8 cellular contexts compared by ENCODE assay signal in the genomic region with DNA sequence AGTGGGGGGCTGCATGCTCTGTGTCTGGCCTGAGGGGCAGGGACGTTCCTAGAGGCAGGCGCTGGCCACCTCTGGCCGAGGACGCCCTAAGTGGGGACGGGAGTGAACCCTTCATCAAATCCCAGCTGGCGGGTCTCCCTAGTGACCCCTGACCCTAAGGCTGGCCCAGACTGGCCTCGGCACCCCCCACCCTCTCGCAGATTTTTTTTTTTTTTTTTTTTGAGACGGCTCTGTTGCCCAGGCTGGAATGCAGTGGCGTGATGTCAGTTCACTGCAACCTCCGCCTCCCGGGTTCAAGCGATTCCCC. TPM values are rescaled to one million over a fixed set of nuclear protein-coding genes. Genes with fewer than 3 reads are reported as not detected.
A peak's percentile ranks its signal among the peaks of the same experiment; 100 is the strongest.
DNase-seq lines count a peak whose midpoint lies in the region; ATAC-seq, FAIRE-seq and TF ChIP-seq lines count a peak whose summit lies in the region.

No MANE protein-coding gene starts in this region.

- no peak for DNase-seq in activated naive CD4-positive, alpha-beta T cell treated with anti-CD3 and anti-CD28 coated beads, Interleukin-2, amount 10 ng/mL, durations not matched to agents 7 days and 5 days
- DNase-seq in activated naive CD4-positive, alpha-beta T cell (lab: John Stamatoyannopoulos, UW), result no peak
- no peak for DNase-seq in K562 (ENCODE audit: extremely low read depth in 1 of 4, low spot score in 3 of 4)
- no peak for DNase-seq in memory B cell (ENCODE audit: low spot score in 2 of 2)
- no peak for DNase-seq in tibial nerve (ENCODE audit: low spot score in 2 of 2)
- DNase-seq in EL, result no peak
- DNase-seq in NCI-H1048 (lab: John Stamatoyannopoulos, UW), result no peak
- DNase-seq in NCI-H2196 (lab: John Stamatoyannopoulos, UW; ENCODE audit: unreplicated experiment), result no peak

- H3K36me3 ChIP-seq in K562 (ENCODE audit: control insufficient read depth, insufficient read depth, low read length) (no peaks in the 10 kb centered on the region), tibial nerve (peaks cover 0 to 11% (median 0%) of the 10 kb centered on the region in 3 donors)

- H3K27me3 ChIP-seq in K562 (ENCODE audit: control insufficient read depth in 2 of 2, insufficient read depth in 2 of 2, low read length in 2 of 2), result no peaks in the 10 kb centered on the region
- no peaks in the 10 kb centered on the region for H3K27me3 ChIP-seq in tibial nerve

- CTCF ChIA-PET in activated naive CD4-positive, alpha-beta T cell treated with anti-CD3 and anti-CD28 coated beads, Interleukin-2, amount 10 ng/mL, durations not matched to agents 7 days and 5 days (lab: Charles Lee), result interaction anchor here (1.1 kb wide), 1 partner anchor 19 kb away, joined by 3 read pairs; no protein-coding TSS in a partner anchor
- CTCF ChIA-PET in K562 (lab: Yijun Ruan, JAX; ENCODE audit: low intra/inter-chr PET ratio), result no interaction called here

- H3K27ac Mint-ChIP-seq in activated naive CD4-positive, alpha-beta T cell treated with anti-CD3 and anti-CD28 coated beads, Interleukin-2, amount 10 ng/mL, durations not matched to agents 7 days and 5 days, result peak overlapping the region; percentile 90
- peak overlapping the region; percentile 87 for H3K27ac Mint-ChIP-seq in memory B cell

- no peaks in the 10 kb centered on the region for H3K27me3 Mint-ChIP-seq in activated naive CD4-positive, alpha-beta T cell treated with anti-CD3 and anti-CD28 coated beads, Interleukin-2, amount 10 ng/mL, durations not matched to agents 7 days and 5 days
- no peaks in the 10 kb centered on the region for H3K27me3 Mint-ChIP-seq in memory B cell

- peak overlapping the region; percentile 82 to 92 for H3K9ac ChIP-seq in K562 (ENCODE audit: insufficient read depth in 1 of 2, low read depth in 2 of 2, low read length in 2 of 2)

- H3K9me3 ChIP-seq in K562 (replicated peaks; ENCODE audit: control insufficient read depth, insufficient read depth, low read depth, low read length), result no peaks in the 10 kb centered on the region
- no peaks in the 10 kb centered on the region for H3K9me3 ChIP-seq in tibial nerve

- peak overlapping the region; percentile 86 for H3K4me2 ChIP-seq in K562 (ENCODE audit: insufficient read depth, low read length)

- 54% methylated on average over 10 of the region's 13 CpGs for WGBS in K562 (ENCODE audit: insufficient coverage, low coverage, missing lambda C conversion rate)
- 33 to 34% methylated on average over 13 of the region's 13 CpGs for WGBS in tibial nerve, 2 donors

- no peak for FAIRE-seq in K562 (lab: Jason Lieb, UNC)

- peaks cover 5% of the 10 kb centered on the region; the same call in 1 of the 3 replicates for H3K79me2 ChIP-seq in K562 (ENCODE audit: control insufficient read depth, insufficient read depth, low read length)

- no peaks in the 10 kb centered on the region for H3K9me3 Mint-ChIP-seq in activated naive CD4-positive, alpha-beta T cell treated with anti-CD3 and anti-CD28 coated beads, Interleukin-2, amount 10 ng/mL, durations not matched to agents 7 days and 5 days
- no peaks in the 10 kb centered on the region for H3K9me3 Mint-ChIP-seq in memory B cell

- BruUV-seq in K562 (replicated peaks; lab: Mats Ljungman, UMichigan), result no TSS peak

- ATAC-seq in K562, result no peak
- ATAC-seq in memory B cell (ENCODE audit: low read depth), result no peak

- H3K4me1 ChIP-seq in K562 (replicated peaks in 1 of 2; ENCODE audit: control insufficient read depth in 2 of 2, insufficient read depth in 2 of 2, low read length in 2 of 2), result peaks cover 21 to 82% of the 10 kb centered on the region in 2 experiments
- H3K4me1 ChIP-seq in tibial nerve, result peaks cover 0 to 75% (median 55%) of the 10 kb centered on the region in 4 donors

- TF ChIP-seq RAD21 in K562 (CRISPR knock-in tag; conservative IDR thresholded peaks at IDR 0.05 in 1 of 2, IDR thresholded peaks at IDR 0.05 in 1 of 2), result no peak

- POLR2A ChIA-PET in K562 (lab: Yijun Ruan, JAX), result interaction anchor here (1.1 kb wide), 2 partner anchors 16 to 130 kb away, joined by 3 to 4 read pairs; no protein-coding TSS in a partner anchor

- intact Hi-C loops in K562 (cut with micrococcal nuclease), result loop anchor here (5.0 kb wide), 1 partner anchor 154 kb away; a partner anchor contains a TSS

- no peaks in the 10 kb centered on the region for H3K9me1 ChIP-seq in K562 (ENCODE audit: control insufficient read depth, insufficient read depth, low read length)

- peak overlapping the region; percentile 90 for H2AFZ ChIP-seq in K562 (ENCODE audit: low read depth, low read length)

- TF ChIP-seq EP300 in K562 (IDR thresholded peaks at IDR 0.05; ENCODE audit: low read length) (no peak), tibial nerve (IDR thresholded peaks at IDR 0.05) (no peak)

- H3K36me3 Mint-ChIP-seq in activated naive CD4-positive, alpha-beta T cell treated with anti-CD3 and anti-CD28 coated beads, Interleukin-2, amount 10 ng/mL, durations not matched to agents 7 days and 5 days, result no peaks in the 10 kb centered on the region
- H3K36me3 Mint-ChIP-seq in memory B cell, result no peaks in the 10 kb centered on the region

- in situ Hi-C loops in K562 (cut with MboI), result no loop called here

- TF ChIP-seq POLR2A in K562 (conservative IDR thresholded peaks at IDR 0.05) (no peak), tibial nerve (IDR thresholded peaks at IDR 0.05) (no peak)

- H3K27ac ChIP-seq in K562 (ENCODE audit: extremely low read depth, low read depth, low read length) (peak overlapping the region; percentile 87), tibial nerve (peak overlapping the region; percentile 75 to 98 (median 94))

- TF ChIP-seq CTCF in K562 (IDR thresholded peaks at IDR 0.05 in 2 of 3, conservative IDR thresholded peaks at IDR 0.05 in 1 of 3; ENCODE audit: insufficient read depth in 2 of 3, low read depth in 1 of 3, low read length in 3 of 3) (no peak), tibial nerve (IDR thresholded peaks at IDR 0.05) (no peak)

- H3K4me3 ChIP-seq in K562, result peak overlapping the region; percentile 63
- peak overlapping the region; percentile 42 to 99 (median 68) for H3K4me3 ChIP-seq in tibial nerve

- H4K20me1 ChIP-seq in K562 (replicated peaks; ENCODE audit: control insufficient read depth, insufficient read depth, low read length), result no peaks in the 10 kb centered on the region

- H3K4me3 Mint-ChIP-seq in activated naive CD4-positive, alpha-beta T cell treated with anti-CD3 and anti-CD28 coated beads, Interleukin-2, amount 10 ng/mL, durations not matched to agents 7 days and 5 days, result peak overlapping the region; percentile 72
- H3K4me3 Mint-ChIP-seq in memory B cell, result peak overlapping the region; percentile 85

- H3K4me1 Mint-ChIP-seq in activated naive CD4-positive, alpha-beta T cell treated with anti-CD3 and anti-CD28 coated beads, Interleukin-2, amount 10 ng/mL, durations not matched to agents 7 days and 5 days, result peaks cover 5% of the 10 kb centered on the region
- peaks cover 3% of the 10 kb centered on the region for H3K4me1 Mint-ChIP-seq in memory B cell

RNA-seq across cellular contexts. Expression of a gene that starts 1.0 kb away (rescaled TPM):
- total RNA-seq in K562 (2011; cell fraction: chromatin; rRNA removed; ENCODE audit: low replicate concordance), result 28.6 and 67.2 TPM in 2 replicates
- 27.8 and 29.2 TPM in 2 replicates for total RNA-seq in K562 (2011; cell fraction: nucleolus; rRNA removed)
- 20.9 and 26.7 TPM in 2 replicates for total RNA-seq in K562 (2011; cell fraction: nucleoplasm; rRNA removed)
- 8.8 and 11.2 TPM in 2 replicates for total RNA-seq in K562 (2014; rRNA removed)
- 1.3 and 1.7 TPM in 2 replicates for total RNA-seq in K562 (2014; rRNA removed; fragmentation: Illumina TruSeq; extraction: Trizol)
- 5.9 and 6.1 TPM in 2 replicates for total RNA-seq in K562 (2015; rRNA removed; fragmentation: Illumina TruSeq; extraction: Trizol)
- 13.5 and 14.0 TPM in 2 replicates for total RNA-seq in K562 (2021)
- polyA plus RNA-seq in K562 (2011; rRNA removed), result 9.1 and 14.4 TPM in 2 replicates
- 10.3 and 17.4 TPM in 2 replicates for polyA plus RNA-seq in K562 (2011; cell fraction: cytosol; rRNA removed)
- 49.5 and 56.9 TPM in 2 replicates for polyA plus RNA-seq in K562 (2011; cell fraction: nucleus; rRNA removed)
- 9.3 and 17.8 TPM in 2 replicates for polyA plus RNA-seq in K562 (2012)
- polyA plus RNA-seq in K562 (2014; fragmentation: Illumina TruSeq; extraction: Trizol), result 4.4 and 7.0 TPM in 2 replicates
- under 1 TPM; 0.06 to 0.29 TPM for polyA plus RNA-seq in K562 (2014; fragmentation: Nextera tagmentation; extraction: Ambion mirVana)
- 8.9 and 10.2 TPM in 2 replicates for polyA plus RNA-seq in K562 (2014; rRNA removed)
- polyA minus RNA-seq in K562 (2011; rRNA and poly(A)+ RNA removed), result 3.4 and 3.6 TPM in 2 replicates
- 4.6 and 8.3 TPM in 2 replicates for polyA minus RNA-seq in K562 (2011; cell fraction: cytosol; rRNA and poly(A)+ RNA removed)
- 13.1 and 22.0 TPM in 2 replicates for polyA minus RNA-seq in K562 (2011; cell fraction: nucleus; rRNA and poly(A)+ RNA removed)
- 10 to 100 TPM; 62.4 to 77.1 (median 62.9) TPM for total RNA-seq in tibial nerve

RNA-seq across cellular contexts. Expression of a gene that starts 21.0 kb away (rescaled TPM):
- 10.9 and 54.8 TPM in 2 replicates for total RNA-seq in K562 (2011; cell fraction: chromatin; rRNA removed; ENCODE audit: low replicate concordance)
- total RNA-seq in K562 (2011; cell fraction: nucleolus; rRNA removed), result 8.7 and 12.0 TPM in 2 replicates
- total RNA-seq in K562 (2011; cell fraction: nucleoplasm; rRNA removed), result 17.7 and 23.4 TPM in 2 replicates
- total RNA-seq in K562 (2014; rRNA removed) (14.9 and 15.8 TPM in 2 replicates), K562 (2014; rRNA removed; fragmentation: Illumina TruSeq; extraction: Trizol) (25.7 and 29.2 TPM in 2 replicates), K562 (2015; rRNA removed; fragmentation: Illumina TruSeq; extraction: Trizol) (20.1 and 22.3 TPM in 2 replicates), K562 (2021) (19.8 and 20.0 TPM in 2 replicates), tibial nerve (10 to 100 TPM in 3 of 4 donors, 1 to 10 TPM in 1; 9.6 to 20.1 (median 17.5) TPM)
- polyA plus RNA-seq in K562 (2011; rRNA removed) (15.3 and 21.5 TPM in 2 replicates), K562 (2014; fragmentation: Illumina TruSeq; extraction: Trizol) (18.7 and 22.3 TPM in 2 replicates), K562 (2014; fragmentation: Nextera tagmentation; extraction: Ambion mirVana) (1 to 10 TPM; 8.9 to 9.6 TPM), K562 (2014; rRNA removed) (22.8 and 25.0 TPM in 2 replicates)
- polyA plus RNA-seq in K562 (2011; cell fraction: cytosol; rRNA removed), result 6.7 and 9.4 TPM in 2 replicates
- polyA plus RNA-seq in K562 (2011; cell fraction: nucleus; rRNA removed), result 15.3 and 17.4 TPM in 2 replicates
- 15.3 and 16.2 TPM in 2 replicates for polyA plus RNA-seq in K562 (2012)
- polyA minus RNA-seq in K562 (2011; rRNA and poly(A)+ RNA removed), result 12.1 and 15.7 TPM in 2 replicates
- 5.9 and 8.2 TPM in 2 replicates for polyA minus RNA-seq in K562 (2011; cell fraction: cytosol; rRNA and poly(A)+ RNA removed)
- polyA minus RNA-seq in K562 (2011; cell fraction: nucleus; rRNA and poly(A)+ RNA removed), result 8.5 and 14.3 TPM in 2 replicates

RNA-seq across cellular contexts. Expression of a gene that starts 21.0 kb away (rescaled TPM):
- 3.2 and 4.6 TPM in 2 replicates for total RNA-seq in K562 (2011; cell fraction: chromatin; rRNA removed; ENCODE audit: low replicate concordance)
- 0.33 and 0.39 TPM in 2 replicates for total RNA-seq in K562 (2011; cell fraction: nucleolus; rRNA removed)
- 0.37 and 1.5 TPM in 2 replicates for total RNA-seq in K562 (2011; cell fraction: nucleoplasm; rRNA removed)
- total RNA-seq in K562 (2014; rRNA removed), result 0.09 and 0.16 TPM in 2 replicates
- total RNA-seq in K562 (2014; rRNA removed; fragmentation: Illumina TruSeq; extraction: Trizol), result 0.47 and 0.70 TPM in 2 replicates
- 0.72 and 0.91 TPM in 2 replicates for total RNA-seq in K562 (2015; rRNA removed; fragmentation: Illumina TruSeq; extraction: Trizol)
- total RNA-seq in K562 (2021), result 0.45 and 0.58 TPM in 2 replicates
- 0.54 and 0.70 TPM in 2 replicates for polyA plus RNA-seq in K562 (2011; rRNA removed)
- 0.12 and 0.25 TPM in 2 replicates for polyA plus RNA-seq in K562 (2011; cell fraction: cytosol; rRNA removed)
- 0.40 and 1.5 TPM in 2 replicates for polyA plus RNA-seq in K562 (2011; cell fraction: nucleus; rRNA removed)
- 0.33 and 1.5 TPM in 2 replicates for polyA plus RNA-seq in K562 (2012)
- polyA plus RNA-seq in K562 (2014; fragmentation: Illumina TruSeq; extraction: Trizol), result 0.15 and 0.33 TPM in 2 replicates
- under 1 TPM; 0.08 to 0.25 TPM for polyA plus RNA-seq in K562 (2014; fragmentation: Nextera tagmentation; extraction: Ambion mirVana)
- 0.32 and 0.46 TPM in 2 replicates for polyA plus RNA-seq in K562 (2014; rRNA removed)
- 1.2 and 2.1 TPM in 2 replicates for polyA minus RNA-seq in K562 (2011; rRNA and poly(A)+ RNA removed)
- 0.73 TPM in 1 of 2 replicates, not detected in the other for polyA minus RNA-seq in K562 (2011; cell fraction: cytosol; rRNA and poly(A)+ RNA removed)
- 0.40 and 0.56 TPM in 2 replicates for polyA minus RNA-seq in K562 (2011; cell fraction: nucleus; rRNA and poly(A)+ RNA removed)
- total RNA-seq in tibial nerve, result 1 to 10 TPM; 3.3 to 9.6 (median 5.5) TPM
